In the genomic region with DNA sequence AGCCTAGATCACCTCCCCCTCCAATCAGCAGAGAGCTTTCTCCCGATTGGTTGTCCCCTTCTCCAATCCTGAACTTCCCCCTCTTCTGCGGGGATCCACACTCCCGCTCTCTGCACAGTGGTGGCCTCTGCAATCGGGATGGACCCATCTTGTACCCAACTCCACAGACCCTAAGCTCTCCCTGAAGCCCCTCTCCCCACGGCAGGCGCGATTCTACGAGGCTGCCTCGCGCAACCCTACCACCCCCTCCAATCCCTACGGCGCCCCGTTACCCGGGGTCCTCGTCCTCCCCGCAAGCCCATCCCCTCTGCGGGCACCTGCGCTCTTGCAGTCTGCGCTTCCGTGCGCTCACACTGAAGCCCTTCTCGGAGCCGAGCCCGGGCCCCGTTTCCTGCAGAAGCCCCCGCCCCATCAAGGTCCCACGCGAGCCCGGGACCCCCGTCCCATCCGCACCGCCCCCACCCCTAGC, we compare ENCODE assay signal across 1 cellular context.
A peak's percentile ranks its signal among the peaks of the same experiment; 100 is the strongest.
TF ChIP-seq lines count a peak whose summit lies in the region.

No MANE protein-coding gene starts in this region.

TF ChIP-seq in HepG2, 621 proteins besides CTCF, POLR2A, EP300 and RAD21 (continued from another document and continues in another):
- TF ChIP-seq, protein P1, sequence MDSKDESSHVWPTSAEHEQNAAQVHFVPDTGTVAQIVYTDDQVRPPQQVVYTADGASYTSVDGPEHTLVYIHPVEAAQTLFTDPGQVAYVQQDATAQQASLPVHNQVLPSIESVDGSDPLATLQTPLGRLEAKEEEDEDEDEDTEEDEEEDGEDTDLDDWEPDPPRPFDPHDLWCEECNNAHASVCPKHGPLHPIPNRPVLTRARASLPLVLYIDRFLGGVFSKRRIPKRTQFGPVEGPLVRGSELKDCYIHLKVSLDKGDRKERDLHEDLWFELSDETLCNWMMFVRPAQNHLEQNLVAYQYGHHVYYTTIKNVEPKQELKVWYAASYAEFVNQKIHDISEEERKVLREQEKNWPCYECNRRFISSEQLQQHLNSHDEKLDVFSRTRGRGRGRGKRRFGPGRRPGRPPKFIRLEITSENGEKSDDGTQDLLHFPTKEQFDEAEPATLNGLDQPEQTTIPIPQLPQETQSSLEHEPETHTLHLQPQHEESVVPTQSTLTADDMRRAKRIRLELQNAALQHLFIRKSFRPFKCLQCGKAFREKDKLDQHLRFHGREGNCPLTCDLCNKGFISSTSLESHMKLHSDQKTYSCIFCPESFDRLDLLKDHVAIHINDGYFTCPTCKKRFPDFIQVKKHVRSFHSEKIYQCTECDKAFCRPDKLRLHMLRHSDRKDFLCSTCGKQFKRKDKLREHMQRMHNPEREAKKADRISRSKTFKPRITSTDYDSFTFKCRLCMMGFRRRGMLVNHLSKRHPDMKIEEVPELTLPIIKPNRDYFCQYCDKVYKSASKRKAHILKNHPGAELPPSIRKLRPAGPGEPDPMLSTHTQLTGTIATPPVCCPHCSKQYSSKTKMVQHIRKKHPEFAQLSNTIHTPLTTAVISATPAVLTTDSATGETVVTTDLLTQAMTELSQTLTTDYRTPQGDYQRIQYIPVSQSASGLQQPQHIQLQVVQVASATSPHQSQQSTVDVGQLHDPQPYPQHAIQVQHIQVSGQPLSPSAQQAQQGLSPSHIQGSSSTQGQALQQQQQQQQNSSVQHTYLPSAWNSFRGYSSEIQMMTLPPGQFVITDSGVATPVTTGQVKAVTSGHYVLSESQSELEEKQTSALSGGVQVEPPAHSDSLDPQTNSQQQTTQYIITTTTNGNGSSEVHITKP (CRISPR knock-in tag; IDR thresholded peaks at IDR 0.05; ENCODE audit: low read depth): no peak
- TF ChIP-seq ZSCAN31 (CRISPR knock-in tag; IDR thresholded peaks at IDR 0.05; ENCODE audit: low read depth): no peak; the same call in 1 of the 2 replicates
- no peak for TF ChIP-seq ZFAT (CRISPR knock-in tag; conservative IDR thresholded peaks at IDR 0.05)
- TF ChIP-seq RNF2 (conservative IDR thresholded peaks at IDR 0.05; ENCODE audit: low read depth): no peak
- no peak for TF ChIP-seq ZMYM3 (CRISPR knock-in tag; IDR thresholded peaks at IDR 0.05)
- TF ChIP-seq KDM2A (CRISPR knock-in tag; IDR thresholded peaks at IDR 0.05; ENCODE audit: borderline replicate concordance, low read depth): peak; percentile 16; the same call in 1 of the 2 replicates
- no peak for TF ChIP-seq CHD2 (IDR thresholded peaks at IDR 0.05; ENCODE audit: low read depth, low read length)
- TF ChIP-seq AGO1 (IDR thresholded peaks at IDR 0.05; ENCODE audit: low read depth, low read length, poor library complexity, severe bottlenecking): peak; percentile 63
- 0 out of 2 replicates have a peak, but pooled peaks have one; percentile 16 for TF ChIP-seq KAT8 (CRISPR knock-in tag; IDR thresholded peaks at IDR 0.05)
- TF ChIP-seq STAT5B (CRISPR knock-in tag; IDR thresholded peaks at IDR 0.05): no peak
- TF ChIP-seq MAFG (CRISPR knock-in tag; IDR thresholded peaks at IDR 0.05): no peak
- TF ChIP-seq IKZF1 (IDR thresholded peaks at IDR 0.05): no peak
- no peak for TF ChIP-seq TSC22D2 (CRISPR knock-in tag; IDR thresholded peaks at IDR 0.05; ENCODE audit: borderline replicate concordance)
- no peak for TF ChIP-seq NONO (IDR thresholded peaks at IDR 0.05)
- peak; percentile 52; the same call in 1 of the 2 replicates for TF ChIP-seq NONO (CRISPR knock-in tag; conservative IDR thresholded peaks at IDR 0.05)
- TF ChIP-seq, protein P2, sequence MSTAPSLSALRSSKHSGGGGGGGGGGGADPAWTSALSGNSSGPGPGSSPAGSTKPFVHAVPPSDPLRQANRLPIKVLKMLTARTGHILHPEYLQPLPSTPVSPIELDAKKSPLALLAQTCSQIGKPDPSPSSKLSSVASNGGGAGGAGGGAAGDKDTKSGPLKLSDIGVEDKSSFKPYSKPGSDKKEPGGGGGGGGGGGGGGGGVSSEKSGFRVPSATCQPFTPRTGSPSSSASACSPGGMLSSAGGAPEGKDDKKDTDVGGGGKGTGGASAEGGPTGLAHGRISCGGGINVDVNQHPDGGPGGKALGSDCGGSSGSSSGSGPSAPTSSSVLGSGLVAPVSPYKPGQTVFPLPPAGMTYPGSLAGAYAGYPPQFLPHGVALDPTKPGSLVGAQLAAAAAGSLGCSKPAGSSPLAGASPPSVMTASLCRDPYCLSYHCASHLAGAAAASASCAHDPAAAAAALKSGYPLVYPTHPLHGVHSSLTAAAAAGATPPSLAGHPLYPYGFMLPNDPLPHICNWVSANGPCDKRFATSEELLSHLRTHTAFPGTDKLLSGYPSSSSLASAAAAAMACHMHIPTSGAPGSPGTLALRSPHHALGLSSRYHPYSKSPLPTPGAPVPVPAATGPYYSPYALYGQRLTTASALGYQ (CRISPR knock-in tag; IDR thresholded peaks at IDR 0.05): no peak
- TF ChIP-seq KLF16 (CRISPR knock-in tag; IDR thresholded peaks at IDR 0.05): 0 out of 4 replicates have a peak, but pooled peaks of 1 of the 2 experiments have one; percentile 34
- no peak for TF ChIP-seq ZNF678 (CRISPR knock-in tag; IDR thresholded peaks at IDR 0.05)
- no peak for TF ChIP-seq CHD4 (IDR thresholded peaks at IDR 0.05; ENCODE audit: borderline replicate concordance, low read length)
- no peak for TF ChIP-seq ZNF788 (CRISPR knock-in tag; IDR thresholded peaks at IDR 0.05; ENCODE audit: borderline replicate concordance)
- TF ChIP-seq, protein P3, sequence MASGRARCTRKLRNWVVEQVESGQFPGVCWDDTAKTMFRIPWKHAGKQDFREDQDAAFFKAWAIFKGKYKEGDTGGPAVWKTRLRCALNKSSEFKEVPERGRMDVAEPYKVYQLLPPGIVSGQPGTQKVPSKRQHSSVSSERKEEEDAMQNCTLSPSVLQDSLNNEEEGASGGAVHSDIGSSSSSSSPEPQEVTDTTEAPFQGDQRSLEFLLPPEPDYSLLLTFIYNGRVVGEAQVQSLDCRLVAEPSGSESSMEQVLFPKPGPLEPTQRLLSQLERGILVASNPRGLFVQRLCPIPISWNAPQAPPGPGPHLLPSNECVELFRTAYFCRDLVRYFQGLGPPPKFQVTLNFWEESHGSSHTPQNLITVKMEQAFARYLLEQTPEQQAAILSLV (CRISPR knock-in tag; IDR thresholded peaks at IDR 0.05; ENCODE audit: borderline replicate concordance): 0 out of 2 replicates have a peak, but pooled peaks have one; percentile 31
- TF ChIP-seq TEAD3 (CRISPR knock-in tag; optimal IDR thresholded peaks at IDR 0.05; ENCODE audit: borderline replicate concordance): peak; percentile 35
- no peak for TF ChIP-seq ZMYM2 (CRISPR knock-in tag; IDR thresholded peaks at IDR 0.05)
- TF ChIP-seq PHF8 (CRISPR knock-in tag; IDR thresholded peaks at IDR 0.05): peak; percentile 26; the same call in 1 of the 2 replicates
- TF ChIP-seq, protein P4, sequence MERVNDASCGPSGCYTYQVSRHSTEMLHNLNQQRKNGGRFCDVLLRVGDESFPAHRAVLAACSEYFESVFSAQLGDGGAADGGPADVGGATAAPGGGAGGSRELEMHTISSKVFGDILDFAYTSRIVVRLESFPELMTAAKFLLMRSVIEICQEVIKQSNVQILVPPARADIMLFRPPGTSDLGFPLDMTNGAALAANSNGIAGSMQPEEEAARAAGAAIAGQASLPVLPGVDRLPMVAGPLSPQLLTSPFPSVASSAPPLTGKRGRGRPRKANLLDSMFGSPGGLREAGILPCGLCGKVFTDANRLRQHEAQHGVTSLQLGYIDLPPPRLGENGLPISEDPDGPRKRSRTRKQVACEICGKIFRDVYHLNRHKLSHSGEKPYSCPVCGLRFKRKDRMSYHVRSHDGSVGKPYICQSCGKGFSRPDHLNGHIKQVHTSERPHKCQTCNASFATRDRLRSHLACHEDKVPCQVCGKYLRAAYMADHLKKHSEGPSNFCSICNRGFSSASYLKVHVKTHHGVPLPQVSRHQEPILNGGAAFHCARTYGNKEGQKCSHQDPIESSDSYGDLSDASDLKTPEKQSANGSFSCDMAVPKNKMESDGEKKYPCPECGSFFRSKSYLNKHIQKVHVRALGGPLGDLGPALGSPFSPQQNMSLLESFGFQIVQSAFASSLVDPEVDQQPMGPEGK (CRISPR knock-in tag; IDR thresholded peaks at IDR 0.05): no peak
- no peak for TF ChIP-seq ATRX (CRISPR knock-in tag; IDR thresholded peaks at IDR 0.05; ENCODE audit: borderline replicate concordance)
- TF ChIP-seq, protein P5, sequence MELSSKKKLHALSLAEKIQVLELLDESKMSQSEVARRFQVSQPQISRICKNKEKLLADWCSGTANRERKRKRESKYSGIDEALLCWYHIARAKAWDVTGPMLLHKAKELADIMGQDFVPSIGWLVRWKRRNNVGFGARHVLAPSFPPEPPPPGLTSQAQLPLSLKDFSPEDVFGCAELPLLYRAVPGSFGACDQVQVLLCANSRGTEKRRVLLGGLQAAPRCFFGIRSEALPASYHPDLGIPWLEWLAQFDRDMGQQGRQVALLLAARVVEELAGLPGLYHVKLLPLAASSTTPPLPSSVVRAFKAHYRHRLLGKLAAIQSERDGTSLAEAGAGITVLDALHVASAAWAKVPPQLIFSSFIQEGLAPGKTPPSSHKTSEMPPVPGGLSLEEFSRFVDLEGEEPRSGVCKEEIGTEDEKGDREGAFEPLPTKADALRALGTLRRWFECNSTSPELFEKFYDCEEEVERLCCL (CRISPR knock-in tag; IDR thresholded peaks at IDR 0.05; ENCODE audit: borderline replicate concordance): no peak
- TF ChIP-seq ZNF615 (CRISPR knock-in tag; IDR thresholded peaks at IDR 0.05; ENCODE audit: borderline replicate concordance): no peak
- no peak for TF ChIP-seq DNMT3B (CRISPR knock-in tag; conservative IDR thresholded peaks at IDR 0.05)
- TF ChIP-seq, protein P6, sequence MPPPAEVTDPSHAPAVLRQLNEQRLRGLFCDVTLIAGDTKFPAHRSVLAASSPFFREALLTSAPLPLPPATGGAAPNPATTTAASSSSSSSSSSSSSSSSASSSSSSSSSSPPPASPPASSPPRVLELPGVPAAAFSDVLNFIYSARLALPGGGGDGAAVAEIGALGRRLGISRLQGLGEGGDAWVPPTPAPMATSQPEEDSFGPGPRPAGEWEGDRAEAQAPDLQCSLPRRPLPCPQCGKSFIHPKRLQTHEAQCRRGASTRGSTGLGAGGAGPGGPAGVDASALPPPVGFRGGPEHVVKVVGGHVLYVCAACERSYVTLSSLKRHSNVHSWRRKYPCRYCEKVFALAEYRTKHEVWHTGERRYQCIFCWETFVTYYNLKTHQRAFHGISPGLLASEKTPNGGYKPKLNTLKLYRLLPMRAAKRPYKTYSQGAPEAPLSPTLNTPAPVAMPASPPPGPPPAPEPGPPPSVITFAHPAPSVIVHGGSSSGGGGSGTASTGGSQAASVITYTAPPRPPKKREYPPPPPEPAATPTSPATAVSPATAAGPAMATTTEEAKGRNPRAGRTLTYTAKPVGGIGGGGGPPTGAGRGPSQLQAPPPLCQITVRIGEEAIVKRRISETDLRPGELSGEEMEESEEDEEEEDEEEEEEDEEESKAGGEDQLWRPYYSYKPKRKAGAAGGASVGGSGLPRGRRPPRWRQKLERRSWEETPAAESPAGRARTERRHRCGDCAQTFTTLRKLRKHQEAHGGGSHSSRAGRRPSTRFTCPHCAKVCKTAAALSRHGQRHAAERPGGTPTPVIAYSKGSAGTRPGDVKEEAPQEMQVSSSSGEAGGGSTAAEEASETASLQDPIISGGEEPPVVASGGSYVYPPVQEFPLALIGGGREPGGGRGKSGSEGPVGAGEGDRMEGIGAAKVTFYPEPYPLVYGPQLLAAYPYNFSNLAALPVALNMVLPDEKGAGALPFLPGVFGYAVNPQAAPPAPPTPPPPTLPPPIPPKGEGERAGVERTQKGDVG (CRISPR knock-in tag; IDR thresholded peaks at IDR 0.05; ENCODE audit: borderline replicate concordance): no peak
- TF ChIP-seq ZSCAN20 (CRISPR knock-in tag; IDR thresholded peaks at IDR 0.05; ENCODE audit: borderline replicate concordance): no peak
- TF ChIP-seq ESRRA (CRISPR knock-in tag; IDR thresholded peaks at IDR 0.05; ENCODE audit: low read depth): no peak
- TF ChIP-seq, protein P7, sequence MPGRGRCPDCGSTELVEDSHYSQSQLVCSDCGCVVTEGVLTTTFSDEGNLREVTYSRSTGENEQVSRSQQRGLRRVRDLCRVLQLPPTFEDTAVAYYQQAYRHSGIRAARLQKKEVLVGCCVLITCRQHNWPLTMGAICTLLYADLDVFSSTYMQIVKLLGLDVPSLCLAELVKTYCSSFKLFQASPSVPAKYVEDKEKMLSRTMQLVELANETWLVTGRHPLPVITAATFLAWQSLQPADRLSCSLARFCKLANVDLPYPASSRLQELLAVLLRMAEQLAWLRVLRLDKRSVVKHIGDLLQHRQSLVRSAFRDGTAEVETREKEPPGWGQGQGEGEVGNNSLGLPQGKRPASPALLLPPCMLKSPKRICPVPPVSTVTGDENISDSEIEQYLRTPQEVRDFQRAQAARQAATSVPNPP (CRISPR knock-in tag; IDR thresholded peaks at IDR 0.05): no peak
- no peak for TF ChIP-seq NFIC (IDR thresholded peaks at IDR 0.05; ENCODE audit: low read length)
- TF ChIP-seq, protein P8, sequence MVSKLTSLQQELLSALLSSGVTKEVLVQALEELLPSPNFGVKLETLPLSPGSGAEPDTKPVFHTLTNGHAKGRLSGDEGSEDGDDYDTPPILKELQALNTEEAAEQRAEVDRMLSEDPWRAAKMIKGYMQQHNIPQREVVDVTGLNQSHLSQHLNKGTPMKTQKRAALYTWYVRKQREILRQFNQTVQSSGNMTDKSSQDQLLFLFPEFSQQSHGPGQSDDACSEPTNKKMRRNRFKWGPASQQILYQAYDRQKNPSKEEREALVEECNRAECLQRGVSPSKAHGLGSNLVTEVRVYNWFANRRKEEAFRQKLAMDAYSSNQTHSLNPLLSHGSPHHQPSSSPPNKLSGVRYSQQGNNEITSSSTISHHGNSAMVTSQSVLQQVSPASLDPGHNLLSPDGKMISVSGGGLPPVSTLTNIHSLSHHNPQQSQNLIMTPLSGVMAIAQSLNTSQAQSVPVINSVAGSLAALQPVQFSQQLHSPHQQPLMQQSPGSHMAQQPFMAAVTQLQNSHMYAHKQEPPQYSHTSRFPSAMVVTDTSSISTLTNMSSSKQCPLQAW (CRISPR knock-in tag; IDR thresholded peaks at IDR 0.05): peak; percentile 42; the same call in 1 of the 2 replicates
- TF ChIP-seq ZSCAN9 (CRISPR knock-in tag; IDR thresholded peaks at IDR 0.05; ENCODE audit: borderline replicate concordance): no peak
- TF ChIP-seq, protein P9, sequence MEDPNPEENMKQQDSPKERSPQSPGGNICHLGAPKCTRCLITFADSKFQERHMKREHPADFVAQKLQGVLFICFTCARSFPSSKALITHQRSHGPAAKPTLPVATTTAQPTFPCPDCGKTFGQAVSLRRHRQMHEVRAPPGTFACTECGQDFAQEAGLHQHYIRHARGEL (CRISPR knock-in tag; IDR thresholded peaks at IDR 0.05): no peak
- no peak for TF ChIP-seq ZNF746 (CRISPR knock-in tag; IDR thresholded peaks at IDR 0.05)
- no peak for TF ChIP-seq GTF2F1 (IDR thresholded peaks at IDR 0.05; ENCODE audit: low read length)
- no peak for TF ChIP-seq ZNF331 (CRISPR knock-in tag; IDR thresholded peaks at IDR 0.05)
- TF ChIP-seq, protein P10, sequence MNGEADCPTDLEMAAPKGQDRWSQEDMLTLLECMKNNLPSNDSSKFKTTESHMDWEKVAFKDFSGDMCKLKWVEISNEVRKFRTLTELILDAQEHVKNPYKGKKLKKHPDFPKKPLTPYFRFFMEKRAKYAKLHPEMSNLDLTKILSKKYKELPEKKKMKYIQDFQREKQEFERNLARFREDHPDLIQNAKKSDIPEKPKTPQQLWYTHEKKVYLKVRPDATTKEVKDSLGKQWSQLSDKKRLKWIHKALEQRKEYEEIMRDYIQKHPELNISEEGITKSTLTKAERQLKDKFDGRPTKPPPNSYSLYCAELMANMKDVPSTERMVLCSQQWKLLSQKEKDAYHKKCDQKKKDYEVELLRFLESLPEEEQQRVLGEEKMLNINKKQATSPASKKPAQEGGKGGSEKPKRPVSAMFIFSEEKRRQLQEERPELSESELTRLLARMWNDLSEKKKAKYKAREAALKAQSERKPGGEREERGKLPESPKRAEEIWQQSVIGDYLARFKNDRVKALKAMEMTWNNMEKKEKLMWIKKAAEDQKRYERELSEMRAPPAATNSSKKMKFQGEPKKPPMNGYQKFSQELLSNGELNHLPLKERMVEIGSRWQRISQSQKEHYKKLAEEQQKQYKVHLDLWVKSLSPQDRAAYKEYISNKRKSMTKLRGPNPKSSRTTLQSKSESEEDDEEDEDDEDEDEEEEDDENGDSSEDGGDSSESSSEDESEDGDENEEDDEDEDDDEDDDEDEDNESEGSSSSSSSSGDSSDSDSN (CRISPR knock-in tag; IDR thresholded peaks at IDR 0.05): peak; percentile 36; the same call in 1 of the 2 replicates
